In the genomic region with DNA sequence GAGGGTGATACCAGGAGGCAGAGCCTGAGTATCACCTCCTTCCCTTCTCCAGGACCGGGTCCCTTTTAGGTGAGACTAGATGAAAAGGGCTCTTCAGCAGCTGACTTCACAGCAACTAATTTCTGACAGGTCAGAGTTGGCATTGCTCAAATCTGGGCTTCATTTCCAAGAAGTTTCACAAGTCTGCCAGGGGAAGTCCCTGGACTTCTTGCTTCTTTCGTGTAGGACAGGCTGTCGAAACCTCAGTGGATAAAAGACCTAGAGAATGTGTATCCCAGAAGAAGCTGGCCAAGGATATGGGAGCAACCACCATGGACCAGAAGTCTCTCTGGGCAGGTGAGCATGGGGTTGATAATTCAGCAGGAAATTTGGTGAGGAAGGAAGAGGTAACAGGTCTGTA, we compare ENCODE assay signal across 1 cellular context.
TF ChIP-seq lines count a peak whose summit lies in the region.

A gene with protein sequence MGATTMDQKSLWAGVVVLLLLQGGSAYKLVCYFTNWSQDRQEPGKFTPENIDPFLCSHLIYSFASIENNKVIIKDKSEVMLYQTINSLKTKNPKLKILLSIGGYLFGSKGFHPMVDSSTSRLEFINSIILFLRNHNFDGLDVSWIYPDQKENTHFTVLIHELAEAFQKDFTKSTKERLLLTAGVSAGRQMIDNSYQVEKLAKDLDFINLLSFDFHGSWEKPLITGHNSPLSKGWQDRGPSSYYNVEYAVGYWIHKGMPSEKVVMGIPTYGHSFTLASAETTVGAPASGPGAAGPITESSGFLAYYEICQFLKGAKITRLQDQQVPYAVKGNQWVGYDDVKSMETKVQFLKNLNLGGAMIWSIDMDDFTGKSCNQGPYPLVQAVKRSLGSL (plus strand): TSS at position 280 of the 400 bp plus-strand sequence. CDS start 17 bp downstream, at position 297.

TF ChIP-seq in GM23338, 12 proteins besides CTCF, POLR2A, EP300 and RAD21 (continued from another document):
- TF ChIP-seq, protein P1, sequence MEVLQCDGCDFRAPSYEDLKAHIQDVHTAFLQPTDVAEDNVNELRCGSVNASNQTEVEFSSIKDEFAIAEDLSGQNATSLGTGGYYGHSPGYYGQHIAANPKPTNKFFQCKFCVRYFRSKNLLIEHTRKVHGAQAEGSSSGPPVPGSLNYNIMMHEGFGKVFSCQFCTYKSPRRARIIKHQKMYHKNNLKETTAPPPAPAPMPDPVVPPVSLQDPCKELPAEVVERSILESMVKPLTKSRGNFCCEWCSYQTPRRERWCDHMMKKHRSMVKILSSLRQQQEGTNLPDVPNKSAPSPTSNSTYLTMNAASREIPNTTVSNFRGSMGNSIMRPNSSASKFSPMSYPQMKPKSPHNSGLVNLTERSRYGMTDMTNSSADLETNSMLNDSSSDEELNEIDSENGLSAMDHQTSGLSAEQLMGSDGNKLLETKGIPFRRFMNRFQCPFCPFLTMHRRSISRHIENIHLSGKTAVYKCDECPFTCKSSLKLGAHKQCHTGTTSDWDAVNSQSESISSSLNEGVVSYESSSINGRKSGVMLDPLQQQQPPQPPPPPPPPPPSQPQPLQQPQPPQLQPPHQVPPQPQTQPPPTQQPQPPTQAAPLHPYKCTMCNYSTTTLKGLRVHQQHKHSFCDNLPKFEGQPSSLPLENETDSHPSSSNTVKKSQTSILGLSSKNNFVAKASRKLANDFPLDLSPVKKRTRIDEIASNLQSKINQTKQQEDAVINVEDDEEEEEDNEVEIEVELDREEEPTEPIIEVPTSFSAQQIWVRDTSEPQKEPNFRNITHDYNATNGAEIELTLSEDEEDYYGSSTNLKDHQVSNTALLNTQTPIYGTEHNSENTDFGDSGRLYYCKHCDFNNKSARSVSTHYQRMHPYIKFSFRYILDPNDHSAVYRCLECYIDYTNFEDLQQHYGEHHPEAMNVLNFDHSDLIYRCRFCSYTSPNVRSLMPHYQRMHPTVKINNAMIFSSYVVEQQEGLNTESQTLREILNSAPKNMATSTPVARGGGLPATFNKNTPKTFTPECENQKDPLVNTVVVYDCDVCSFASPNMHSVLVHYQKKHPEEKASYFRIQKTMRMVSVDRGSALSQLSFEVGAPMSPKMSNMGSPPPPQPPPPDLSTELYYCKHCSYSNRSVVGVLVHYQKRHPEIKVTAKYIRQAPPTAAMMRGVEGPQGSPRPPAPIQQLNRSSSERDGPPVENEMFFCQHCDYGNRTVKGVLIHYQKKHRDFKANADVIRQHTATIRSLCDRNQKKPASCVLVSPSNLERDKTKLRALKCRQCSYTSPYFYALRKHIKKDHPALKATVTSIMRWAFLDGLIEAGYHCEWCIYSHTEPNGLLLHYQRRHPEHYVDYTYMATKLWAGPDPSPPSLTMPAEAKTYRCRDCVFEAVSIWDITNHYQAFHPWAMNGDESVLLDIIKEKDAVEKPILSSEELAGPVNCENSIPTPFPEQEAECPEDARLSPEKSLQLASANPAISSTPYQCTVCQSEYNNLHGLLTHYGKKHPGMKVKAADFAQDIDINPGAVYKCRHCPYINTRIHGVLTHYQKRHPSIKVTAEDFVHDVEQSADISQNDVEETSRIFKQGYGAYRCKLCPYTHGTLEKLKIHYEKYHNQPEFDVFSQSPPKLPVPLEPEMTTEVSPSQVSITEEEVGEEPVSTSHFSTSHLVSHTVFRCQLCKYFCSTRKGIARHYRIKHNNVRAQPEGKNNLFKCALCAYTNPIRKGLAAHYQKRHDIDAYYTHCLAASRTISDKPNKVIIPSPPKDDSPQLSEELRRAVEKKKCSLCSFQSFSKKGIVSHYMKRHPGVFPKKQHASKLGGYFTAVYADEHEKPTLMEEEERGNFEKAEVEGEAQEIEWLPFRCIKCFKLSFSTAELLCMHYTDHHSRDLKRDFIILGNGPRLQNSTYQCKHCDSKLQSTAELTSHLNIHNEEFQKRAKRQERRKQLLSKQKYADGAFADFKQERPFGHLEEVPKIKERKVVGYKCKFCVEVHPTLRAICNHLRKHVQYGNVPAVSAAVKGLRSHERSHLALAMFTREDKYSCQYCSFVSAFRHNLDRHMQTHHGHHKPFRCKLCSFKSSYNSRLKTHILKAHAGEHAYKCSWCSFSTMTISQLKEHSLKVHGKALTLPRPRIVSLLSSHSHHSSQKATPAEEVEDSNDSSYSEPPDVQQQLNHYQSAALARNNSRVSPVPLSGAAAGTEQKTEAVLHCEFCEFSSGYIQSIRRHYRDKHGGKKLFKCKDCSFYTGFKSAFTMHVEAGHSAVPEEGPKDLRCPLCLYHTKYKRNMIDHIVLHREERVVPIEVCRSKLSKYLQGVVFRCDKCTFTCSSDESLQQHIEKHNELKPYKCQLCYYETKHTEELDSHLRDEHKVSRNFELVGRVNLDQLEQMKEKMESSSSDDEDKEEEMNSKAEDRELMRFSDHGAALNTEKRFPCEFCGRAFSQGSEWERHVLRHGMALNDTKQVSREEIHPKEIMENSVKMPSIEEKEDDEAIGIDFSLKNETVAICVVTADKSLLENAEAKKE (CRISPR knock-in tag; IDR thresholded peaks at IDR 0.05): no peak
- TF ChIP-seq JUNB (IDR thresholded peaks at IDR 0.05; ENCODE audit: unreplicated experiment) (no peak), POLR2AphosphoS5 (IDR thresholded peaks at IDR 0.05; ENCODE audit: low read depth) (no peak), STAT1 (IDR thresholded peaks at IDR 0.05; ENCODE audit: unreplicated experiment) (no peak), ZNF114 (CRISPR knock-in tag; IDR thresholded peaks at IDR 0.05) (no peak), CREB1 (CRISPR knock-in tag; IDR thresholded peaks at IDR 0.05; ENCODE audit: low read depth) (no peak), NANOG (IDR thresholded peaks at IDR 0.05; ENCODE audit: borderline replicate concordance) (no peak)
- TF ChIP-seq, protein P2, sequence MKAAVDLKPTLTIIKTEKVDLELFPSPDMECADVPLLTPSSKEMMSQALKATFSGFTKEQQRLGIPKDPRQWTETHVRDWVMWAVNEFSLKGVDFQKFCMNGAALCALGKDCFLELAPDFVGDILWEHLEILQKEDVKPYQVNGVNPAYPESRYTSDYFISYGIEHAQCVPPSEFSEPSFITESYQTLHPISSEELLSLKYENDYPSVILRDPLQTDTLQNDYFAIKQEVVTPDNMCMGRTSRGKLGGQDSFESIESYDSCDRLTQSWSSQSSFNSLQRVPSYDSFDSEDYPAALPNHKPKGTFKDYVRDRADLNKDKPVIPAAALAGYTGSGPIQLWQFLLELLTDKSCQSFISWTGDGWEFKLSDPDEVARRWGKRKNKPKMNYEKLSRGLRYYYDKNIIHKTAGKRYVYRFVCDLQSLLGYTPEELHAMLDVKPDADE (IDR thresholded peaks at IDR 0.05): no peak
- TF ChIP-seq, protein P3, sequence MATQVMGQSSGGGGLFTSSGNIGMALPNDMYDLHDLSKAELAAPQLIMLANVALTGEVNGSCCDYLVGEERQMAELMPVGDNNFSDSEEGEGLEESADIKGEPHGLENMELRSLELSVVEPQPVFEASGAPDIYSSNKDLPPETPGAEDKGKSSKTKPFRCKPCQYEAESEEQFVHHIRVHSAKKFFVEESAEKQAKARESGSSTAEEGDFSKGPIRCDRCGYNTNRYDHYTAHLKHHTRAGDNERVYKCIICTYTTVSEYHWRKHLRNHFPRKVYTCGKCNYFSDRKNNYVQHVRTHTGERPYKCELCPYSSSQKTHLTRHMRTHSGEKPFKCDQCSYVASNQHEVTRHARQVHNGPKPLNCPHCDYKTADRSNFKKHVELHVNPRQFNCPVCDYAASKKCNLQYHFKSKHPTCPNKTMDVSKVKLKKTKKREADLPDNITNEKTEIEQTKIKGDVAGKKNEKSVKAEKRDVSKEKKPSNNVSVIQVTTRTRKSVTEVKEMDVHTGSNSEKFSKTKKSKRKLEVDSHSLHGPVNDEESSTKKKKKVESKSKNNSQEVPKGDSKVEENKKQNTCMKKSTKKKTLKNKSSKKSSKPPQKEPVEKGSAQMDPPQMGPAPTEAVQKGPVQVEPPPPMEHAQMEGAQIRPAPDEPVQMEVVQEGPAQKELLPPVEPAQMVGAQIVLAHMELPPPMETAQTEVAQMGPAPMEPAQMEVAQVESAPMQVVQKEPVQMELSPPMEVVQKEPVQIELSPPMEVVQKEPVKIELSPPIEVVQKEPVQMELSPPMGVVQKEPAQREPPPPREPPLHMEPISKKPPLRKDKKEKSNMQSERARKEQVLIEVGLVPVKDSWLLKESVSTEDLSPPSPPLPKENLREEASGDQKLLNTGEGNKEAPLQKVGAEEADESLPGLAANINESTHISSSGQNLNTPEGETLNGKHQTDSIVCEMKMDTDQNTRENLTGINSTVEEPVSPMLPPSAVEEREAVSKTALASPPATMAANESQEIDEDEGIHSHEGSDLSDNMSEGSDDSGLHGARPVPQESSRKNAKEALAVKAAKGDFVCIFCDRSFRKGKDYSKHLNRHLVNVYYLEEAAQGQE (IDR thresholded peaks at IDR 0.05; ENCODE audit: unreplicated experiment): no peak
